8 cellular contexts compared by ENCODE assay signal in the genomic region with DNA sequence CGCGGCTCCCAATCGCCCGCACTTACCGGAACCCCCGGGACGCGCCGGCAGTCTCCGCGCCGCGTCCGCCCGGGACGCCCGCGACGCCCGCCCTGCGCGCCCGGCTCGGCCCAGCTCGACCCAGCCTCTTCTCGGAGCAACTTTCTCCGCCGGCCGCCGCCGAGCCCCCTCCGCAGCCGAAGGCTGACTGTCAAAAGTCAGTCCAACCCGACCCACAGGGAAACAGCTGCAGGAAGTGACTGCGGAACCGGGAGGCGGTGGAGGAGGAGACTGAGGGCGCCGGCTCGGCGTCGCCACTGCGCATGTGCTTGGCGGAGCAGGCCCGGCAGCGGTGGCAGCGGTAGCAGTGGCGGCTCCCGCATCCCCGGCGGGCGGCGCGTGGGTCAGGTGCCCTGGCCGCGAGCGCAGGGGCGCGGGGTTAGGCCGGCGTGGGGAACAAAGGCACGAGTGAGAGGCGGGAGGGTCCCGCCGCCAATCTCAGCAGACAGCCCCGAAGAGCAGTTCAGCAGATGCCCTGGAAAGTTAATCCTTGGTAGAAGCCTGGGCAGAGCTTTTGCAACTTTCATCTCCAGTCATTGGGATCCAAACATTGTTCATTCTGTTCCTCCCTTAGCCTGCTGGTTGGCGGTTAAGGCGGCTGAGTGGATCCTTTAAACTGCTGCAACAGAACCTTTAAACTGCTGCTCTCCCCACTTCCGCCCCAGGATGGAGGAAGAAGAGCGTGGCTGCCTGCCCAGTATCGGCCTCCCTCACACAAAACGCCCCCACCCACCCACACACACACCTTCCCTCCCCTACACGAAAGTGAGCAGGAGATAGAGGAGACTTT. TPM values are rescaled to one million over a fixed set of nuclear protein-coding genes. Genes with fewer than 3 reads are reported as not detected.
A peak's percentile ranks its signal among the peaks of the same experiment; 100 is the strongest.
DNase-seq lines count a peak whose midpoint lies in the region; TF ChIP-seq lines count a peak whose summit lies in the region.

A gene with protein sequence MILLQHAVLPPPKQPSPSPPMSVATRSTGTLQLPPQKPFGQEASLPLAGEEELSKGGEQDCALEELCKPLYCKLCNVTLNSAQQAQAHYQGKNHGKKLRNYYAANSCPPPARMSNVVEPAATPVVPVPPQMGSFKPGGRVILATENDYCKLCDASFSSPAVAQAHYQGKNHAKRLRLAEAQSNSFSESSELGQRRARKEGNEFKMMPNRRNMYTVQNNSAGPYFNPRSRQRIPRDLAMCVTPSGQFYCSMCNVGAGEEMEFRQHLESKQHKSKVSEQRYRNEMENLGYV (minus strand): TSS at position 241 of the 829 bp plus-strand sequence. CDS start 4,057 bp downstream, outside the sequence.

- peaks cover 3% of the 10 kb centered on the region; the same call in 1 of the 2 replicates for H3K36me3 ChIP-seq in H7 (replicated peaks; ENCODE audit: control insufficient read depth, insufficient read depth, low read length)
- peaks cover 5% of the 10 kb centered on the region for H3K36me3 ChIP-seq in neutrophil

- TF ChIP-seq CTCF in neutrophil (IDR thresholded peaks at IDR 0.05), result no peak

- H3K4me3 ChIP-seq in H7 (ENCODE audit: insufficient read depth, low read depth, low read length), result peak within 1 kb of the TSS; percentile 70
- H3K4me3 ChIP-seq in neutrophil (ENCODE audit: low read depth in 1 of 2, low read length in 1 of 2), result peak within 1 kb of the TSS; percentile 71 to 77

- peak within 1 kb of the TSS; percentile 67 for H3K27ac ChIP-seq in neutrophil

- H3K27me3 ChIP-seq in H7 (ENCODE audit: control insufficient read depth, insufficient read depth, low read length) (no peaks in the 10 kb centered on the region; the same call in 1 of the 2 replicates), neutrophil (no peaks in the 10 kb centered on the region)

- no peaks in the 10 kb centered on the region for H3K9me3 ChIP-seq in neutrophil

- peaks cover 6 to 12% of the 10 kb centered on the region in 2 experiments for H3K4me1 ChIP-seq in neutrophil (ENCODE audit: control insufficient read depth in 1 of 2, insufficient read depth in 1 of 2, low read depth in 1 of 2, low read length in 1 of 2)

- peak; percentile 89 for DNase-seq in ELR (ENCODE audit: low read depth)
- peak; percentile 94 for DNase-seq in H7
- peak; percentile 85 for DNase-seq in M059J (ENCODE audit: low read depth)
- DNase-seq in SHP77 treated with DMSO at 0.1 percent for 48 hours (lab: John Stamatoyannopoulos, UW), result peak; percentile 60
- DNase-seq in activated gamma-delta T cell treated with Interleukin-2 at 50 U/mL for 16 hours, result peak; percentile 78
- peak; percentile 66 for DNase-seq in foreskin melanocyte
- DNase-seq in superior temporal gyrus (ENCODE audit: extremely low spot score), result peak; percentile 86

RNA-seq across cellular contexts. Expression of the gene that starts here (rescaled TPM):
- 0.48 and 0.78 TPM in 2 replicates for total RNA-seq in H7 (2014; rRNA removed; shearing (Covaris generic))
- total RNA-seq in M059J (2014; rRNA removed; shearing (Covaris generic)), result 2.1 and 4.2 TPM in 2 replicates

Comparison
In these comparisons a context has a peak if more than half of its experiments do, and no peak if none do; other contexts are left out.
1. Peak in every context shown above with its lines: DNase-seq, H3K4me3 ChIP-seq and H3K27ac ChIP-seq.
2. Peak in DNase-seq and H3K4me3 ChIP-seq in H7; RNA of the gene not detected or under 1 TPM.